8 cellular contexts compared by ENCODE assay signal in genomic region chr11:8871283-8871775, GRCh38. TPM values are rescaled to one million over a fixed set of nuclear protein-coding genes. Genes with fewer than 3 reads are reported as not detected.
DNase-seq lines count a peak whose midpoint lies in the region; ATAC-seq, FAIRE-seq and TF ChIP-seq lines count a peak whose summit lies in the region.

No MANE protein-coding gene starts in this region.

- H3K14ac ChIP-seq in H1 (ENCODE audit: insufficient read length): no peak overlapping the region

- no peak overlapping the region for H3K27ac Mint-ChIP-seq in GM23338

- no peak overlapping the region for H2BK20ac ChIP-seq in H1 (ENCODE audit: low read length)

- no peak overlapping the region for H3K4ac ChIP-seq in H1 (replicated peaks; ENCODE audit: insufficient read length, low read depth, low read length)

- H3K27ac ChIP-seq in ACC112 (ENCODE audit: low read depth, low read length): peak overlapping the region; percentile 54
- H3K27ac ChIP-seq in GM23338 (ENCODE audit: low read depth): no peak overlapping the region
- no peak overlapping the region for H3K27ac ChIP-seq in H1 (ENCODE audit: low read depth, low read length)
- H3K27ac ChIP-seq in lung (ENCODE audit: low read depth in 1 of 2, low read length in 1 of 2): peak overlapping the region; percentile 2 to 85
- H3K27ac ChIP-seq in thymus (ENCODE audit: low read depth): peak overlapping the region; percentile 68

- FAIRE-seq in H1 (lab: Jason Lieb, UNC): peak; percentile 24

- no peaks in the 10 kb centered on the region for H3K9me2 ChIP-seq in GM23338 (ENCODE audit: insufficient read depth)

- peak overlapping the region; percentile 77 for H3K4me3 Mint-ChIP-seq in GM23338

- H3K27me3 Mint-ChIP-seq in GM23338 (ENCODE audit: insufficient read depth, low read depth, poor library complexity): peaks cover 10% of the 10 kb centered on the region

- no peaks in the 10 kb centered on the region for H3K79me1 ChIP-seq in H1 (ENCODE audit: low read depth, low read length)

- H4K8ac ChIP-seq in H1 (ENCODE audit: extremely low read depth, insufficient read depth, low read length): no peak overlapping the region

- H3K9me3 Mint-ChIP-seq in GM23338: no peaks in the 10 kb centered on the region

- H3K4me2 ChIP-seq in GM23338 (peak overlapping the region; percentile 80), H1 (ENCODE audit: insufficient read depth in 1 of 2, low read depth in 2 of 2, low read length in 2 of 2) (peak overlapping the region; percentile 67 to 82)

- no peak overlapping the region for H3K56ac ChIP-seq in H1 (replicated peaks; ENCODE audit: insufficient read length, low read depth, low read length)

- ATAC-seq in GM23338: peak; percentile 60
- ATAC-seq in lung (ENCODE audit: insufficient read depth, low FRiP score): peak; percentile 66
- no peak for ATAC-seq in HG02623 (IDR thresholded peaks at IDR 0.05; ENCODE audit: unreplicated experiment)
- ATAC-seq in GM21737 (IDR thresholded peaks at IDR 0.05; ENCODE audit: unreplicated experiment): no peak

- H2BK5ac ChIP-seq in H1 (ENCODE audit: low read depth, low read length): no peak overlapping the region

- H2BK12ac ChIP-seq in H1 (ENCODE audit: low read depth, low read length): no peak overlapping the region

- H3K4me3 ChIP-seq in ACC112 (ENCODE audit: low read depth, low read length): peak overlapping the region; percentile 86
- H3K4me3 ChIP-seq in GM23338: peak overlapping the region; percentile 59
- H3K4me3 ChIP-seq in H1 (ENCODE audit: extremely low read depth in 1 of 4, insufficient read depth in 2 of 4, low read depth in 3 of 4, low read length in 4 of 4): peak overlapping the region; percentile 57 to 86 (median 69)
- H3K4me3 ChIP-seq in lung: peak overlapping the region; percentile 68
- peak overlapping the region; percentile 46 for H3K4me3 ChIP-seq in thymus (ENCODE audit: low read length)

- peak overlapping the region; percentile 48; the same call in 1 of the 2 replicates for H3K18ac ChIP-seq in H1 (ENCODE audit: extremely low read depth, low read length)

- H3K4me1 ChIP-seq in ACC112 (ENCODE audit: control insufficient read depth, insufficient read depth, low read length, unreplicated experiment): peaks cover 30% of the 10 kb centered on the region
- peaks cover 9% of the 10 kb centered on the region for H3K4me1 ChIP-seq in GM23338 (ENCODE audit: insufficient read depth)
- peaks cover 0 to 7% (median 0%) of the 10 kb centered on the region in 4 experiments; a peak in 3 of 7 replicates for H3K4me1 ChIP-seq in H1 (replicated peaks in 1 of 4; ENCODE audit: control insufficient read depth in 3 of 4, insufficient read depth in 4 of 4, low read length in 3 of 4)
- H3K4me1 ChIP-seq in lung (ENCODE audit: control insufficient read depth in 2 of 2, insufficient read depth in 2 of 2, low read length in 2 of 2): peaks cover 3 to 9% of the 10 kb centered on the region in 2 donors
- no peaks in the 10 kb centered on the region for H3K4me1 ChIP-seq in thymus (ENCODE audit: control insufficient read depth, insufficient read depth, low read length)

- TF ChIP-seq CTCF in GM23338 (conservative IDR thresholded peaks at IDR 0.05; ENCODE audit: low read depth in 2 of 2) (no peak), H1 (IDR thresholded peaks at IDR 0.05; ENCODE audit: control extremely low read depth in 1 of 3, insufficient read depth in 1 of 3, low read depth in 1 of 3, low read length in 3 of 3) (no peak), lung (IDR thresholded peaks at IDR 0.05; ENCODE audit: control extremely low read depth, extremely low read depth) (no peak)

- H2AFZ ChIP-seq in ACC112 (ENCODE audit: low read length, unreplicated experiment) (peak overlapping the region; percentile 95), GM23338 (peak overlapping the region; percentile 58), H1 (ENCODE audit: low read length) (no peak overlapping the region)

- no peak overlapping the region for H2AK5ac ChIP-seq in H1 (ENCODE audit: low read depth, low read length)

- CTCF ChIA-PET in H1 (lab: Charles Lee; ENCODE audit: partially characterized antibody): interaction anchor here (0.7 to 1.7 kb wide), 7 partner anchors 13 to 88 kb away, joined by 3 to 4 read pairs (median 3); no protein-coding TSS in a partner anchor

- H3K4me1 Mint-ChIP-seq in GM23338: peaks cover 11% of the 10 kb centered on the region

- no peak for TF ChIP-seq RAD21 in H1 (IDR thresholded peaks at IDR 0.05 in 1 of 2, conservative IDR thresholded peaks at IDR 0.05 in 1 of 2; ENCODE audit: low read depth in 2 of 2, low read length in 2 of 2)

- no peaks in the 10 kb centered on the region for H3K36me3 Mint-ChIP-seq in GM23338 (ENCODE audit: low read depth)

- H3F3A ChIP-seq in GM23338 (replicated peaks; ENCODE audit: low read depth): peaks cover 6% of the 10 kb centered on the region; the same call in 1 of the 2 replicates

- no peak overlapping the region for H4K5ac ChIP-seq in H1 (ENCODE audit: insufficient read length, low read depth, low read length)

- H3K9me3 ChIP-seq in H1 (ENCODE audit: insufficient read depth in 2 of 2, low read depth in 1 of 2, low read length in 1 of 2) (no peaks in the 10 kb centered on the region), lung (ENCODE audit: control insufficient read depth in 2 of 2, insufficient read depth in 1 of 2, low read length in 1 of 2) (no peaks in the 10 kb centered on the region), thymus (ENCODE audit: control insufficient read depth) (no peaks in the 10 kb centered on the region)

- no peak overlapping the region for H3K23ac ChIP-seq in H1 (ENCODE audit: insufficient read length)

- H3K79me2 ChIP-seq in ACC112 (ENCODE audit: control insufficient read depth, insufficient read depth, low read length, unreplicated experiment) (peaks cover 6% of the 10 kb centered on the region), GM23338 (replicated peaks; ENCODE audit: insufficient read depth) (no peaks in the 10 kb centered on the region; the same call in 1 of the 2 replicates), H1 (ENCODE audit: control insufficient read depth in 1 of 2, insufficient read depth in 2 of 2, low read length in 2 of 2) (no peaks in the 10 kb centered on the region)

- H2BK15ac ChIP-seq in H1 (ENCODE audit: low read length): no peak overlapping the region

- POLR2A ChIA-PET in H1 (lab: Charles Lee; ENCODE audit: partially characterized antibody): interaction anchor here (0.9 to 2.5 kb wide), 5 partner anchors 8 to 188 kb away, joined by 3 to 13 read pairs (median 7); no protein-coding TSS in a partner anchor

- DNase-seq in GM23338 (ENCODE audit: low spot score): peak; percentile 84
- DNase-seq in RKO (ENCODE audit: low spot score): peak; percentile 73
- peak in 1 of 2 experiments; percentile 66 for DNase-seq in H1 (ENCODE audit: low read depth in 1 of 2, low spot score in 2 of 2)
- DNase-seq in lung (ENCODE audit: low spot score): peak; percentile 66

- no peak overlapping the region for H3K9ac ChIP-seq in H1 (replicated peaks in 1 of 4; ENCODE audit: extremely low read depth in 1 of 4, low read depth in 3 of 4, low read length in 3 of 4)

- TF ChIP-seq EP300 in H1 (IDR thresholded peaks at IDR 0.05; ENCODE audit: borderline replicate concordance in 1 of 2, low read depth in 2 of 2, low read length in 2 of 2): no peak

- no peak overlapping the region for H2BK120ac ChIP-seq in H1 (replicated peaks; ENCODE audit: low read depth, low read length)

- H4K91ac ChIP-seq in H1 (replicated peaks; ENCODE audit: insufficient read length, low read length): no peak overlapping the region

- H3K27me3 ChIP-seq in ACC112 (ENCODE audit: insufficient read depth, low read length) (no peaks in the 10 kb centered on the region), GM23338 (ENCODE audit: insufficient read depth) (0 out of 2 replicates have a peak, but pooled peaks cover 5% of the 10 kb centered on the region), H1 (replicated peaks in 1 of 4; ENCODE audit: control insufficient read depth in 3 of 4, extremely low read depth in 1 of 4, insufficient read depth in 3 of 4, low read length in 3 of 4) (no peaks in the 10 kb centered on the region), lung (ENCODE audit: control insufficient read depth, insufficient read depth) (no peaks in the 10 kb centered on the region), thymus (ENCODE audit: control insufficient read depth, insufficient read depth) (peaks cover 41% of the 10 kb centered on the region)

- TF ChIP-seq POLR2A in H1 (IDR thresholded peaks at IDR 0.05; ENCODE audit: control extremely low read depth in 1 of 2, low read depth in 2 of 2, low read length in 2 of 2): no peak

- H3K23me2 ChIP-seq in H1 (ENCODE audit: low read depth, low read length): peaks cover 5% of the 10 kb centered on the region; the same call in 1 of the 2 replicates

- 6% methylated on average over 13 of the region's 15 CpGs; no CpG with 5 or more reads in 1 of the 2 experiments for WGBS in H1 (ENCODE audit: extremely low coverage in 1 of 2, insufficient coverage in 1 of 2, insufficient read length in 1 of 2, insufficient replicate concordance in 2 of 2, low coverage in 1 of 2, low lambda C conversion rate in 2 of 2, missing lambda C conversion rate in 1 of 2), 2 experiments
- WGBS in lung, 2 donors: 4 to 5% methylated on average over 15 of the region's 15 CpGs
- WGBS in thymus: 10% methylated on average over 15 of the region's 15 CpGs

- H3K36me3 ChIP-seq in ACC112 (ENCODE audit: insufficient read depth, low read length): no peaks in the 10 kb centered on the region
- no peaks in the 10 kb centered on the region for H3K36me3 ChIP-seq in GM23338 (ENCODE audit: insufficient read depth)
- no peaks in the 10 kb centered on the region for H3K36me3 ChIP-seq in H1 (ENCODE audit: control insufficient read depth in 2 of 4, insufficient read depth in 4 of 4, low read length in 3 of 4)
- H3K36me3 ChIP-seq in lung (ENCODE audit: control insufficient read depth in 2 of 2, insufficient read depth in 2 of 2, low read length in 2 of 2): no peaks in the 10 kb centered on the region
- no peaks in the 10 kb centered on the region for H3K36me3 ChIP-seq in thymus (ENCODE audit: control insufficient read depth, insufficient read depth)

- H4K20me1 ChIP-seq in GM23338 (replicated peaks; ENCODE audit: insufficient read depth) (no peaks in the 10 kb centered on the region), H1 (replicated peaks in 1 of 2; ENCODE audit: control insufficient read depth in 1 of 2, insufficient read depth in 2 of 2, low read length in 2 of 2) (no peaks in the 10 kb centered on the region)

RNA-seq across cellular contexts. Expression of gene AKIP1, which starts 39.7 kb away (rescaled TPM):
- 14.0 and 16.7 TPM in 2 replicates for total RNA-seq in GM23338 (2014; rRNA removed; shearing (Covaris generic))
- polyA plus RNA-seq in GM23338 (2016; fragmentation: Nextera tagmentation; extraction: Ambion mirVana) (11.1 and 11.2 TPM in 2 replicates), H1 (2011; rRNA removed) (27.2 and 29.6 TPM in 2 replicates), lung (10 to 100 TPM; 15.6 to 18.1 TPM), thymus (22.6 TPM)
- total RNA-seq in H1 (2021; fragmentation: NEBNext Ultra II Directional; extraction: Animal tissue kit (Norgen Biotek cat#: 25700)): 17.8 and 19.9 TPM in 2 replicates
- 24.3 TPM for polyA plus RNA-seq in H1 (2011; cell fraction: cytosol; rRNA removed)
- polyA plus RNA-seq in H1 (2011; cell fraction: nucleus; rRNA removed): 12.4 TPM
- polyA plus RNA-seq in H1 (2012, experiment 1 of 2): 21.3 to 23.8 TPM (median 22.5 TPM) in 4 replicates
- 27.7 TPM for polyA plus RNA-seq in H1 (2012, experiment 2 of 2)
- polyA plus RNA-seq in H1 (2013, experiment 1 of 2): 10.3 TPM
- polyA plus RNA-seq in H1 (2013, experiment 2 of 2): 10.5 TPM
- polyA minus RNA-seq in H1 (2011; rRNA and poly(A)+ RNA removed): 3.9 and 6.7 TPM in 2 replicates
- 14.0 TPM for polyA minus RNA-seq in H1 (2011; cell fraction: cytosol; rRNA and poly(A)+ RNA removed)
- polyA minus RNA-seq in H1 (2011; cell fraction: nucleus; rRNA and poly(A)+ RNA removed): 8.1 TPM
- total RNA-seq in lung: 10 to 100 TPM; 18.2 to 27.2 TPM

Comparison
In these comparisons a context has a peak if more than half of its experiments do, and no peak if none do; other contexts are left out.
1. H3K27ac ChIP-seq: peak in ACC112 (single experiment), lung (2 of 2) and thymus (single experiment); none in GM23338 (single experiment) and H1 (single experiment).
2. ATAC-seq: peak in GM23338 (single experiment) and lung (single experiment); none in HG02623 (single experiment) and GM21737 (single experiment).
3. Peak in every context shown above with its lines, with median percentiles within 50 percentile points of each other: H3K4me3 ChIP-seq.